14 cellular contexts compared by ENCODE assay signal in the genomic region with DNA sequence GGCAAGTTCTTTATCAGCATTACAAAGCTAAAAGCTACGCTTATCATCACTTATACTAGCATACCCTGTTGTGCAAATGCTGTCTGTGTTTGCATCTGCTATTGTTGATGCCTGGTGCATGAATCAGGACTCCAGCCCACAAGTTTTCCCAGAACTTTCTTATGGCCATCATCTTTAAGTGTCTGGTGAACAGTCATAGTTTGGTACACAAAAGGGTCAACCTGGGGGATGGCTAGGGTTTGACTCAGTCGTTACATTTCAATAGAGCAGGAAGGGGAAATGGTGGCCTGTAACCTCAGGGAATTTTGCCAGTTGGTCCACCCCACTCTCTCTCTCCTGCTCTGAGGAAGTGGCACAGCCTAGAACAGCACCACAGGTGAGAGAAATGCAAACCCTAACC. TPM values are rescaled to one million over a fixed set of nuclear protein-coding genes. Genes with fewer than 3 reads are reported as not detected.
DNase-seq lines count a peak whose midpoint lies in the region; ATAC-seq, FAIRE-seq and TF ChIP-seq lines count a peak whose summit lies in the region.
"Had no signal": no experiment of that assay in that cellular context is flagged by ENCODE, and none has a peak within 500 bp of the region (broad histone marks: within the 10 kb centered on the region; RNA-seq: fewer than 3 reads in every experiment).

No MANE protein-coding gene starts in this region.

- H3K4me1 ChIP-seq in BE2C = no peaks in the 10 kb centered on the region
- H3K4me1 ChIP-seq: SJCRH30 had no signal

- no peaks in the 10 kb centered on the region for H3K9me3 Mint-ChIP-seq in activated CD8-positive, alpha-beta T cell treated with anti-CD3 and anti-CD28 coated beads, Interleukin-2, amount 10 ng/mL, durations not matched to agents 7 days and 5 days (ENCODE audit: insufficient read depth)

- H3K36me3 Mint-ChIP-seq in activated CD8-positive, alpha-beta T cell treated with anti-CD3 and anti-CD28 coated beads, Interleukin-2, amount 10 ng/mL, durations not matched to agents 7 days and 5 days (ENCODE audit: low read depth) = peaks cover 7% of the 10 kb centered on the region

- peak; percentile 40 for ATAC-seq in activated CD8-positive, alpha-beta T cell treated with anti-CD3 and anti-CD28 coated beads, Interleukin-2, amount 10 ng/mL, durations not matched to agents 7 days and 5 days
- ATAC-seq in GM21737 (IDR thresholded peaks at IDR 0.05; ENCODE audit: unreplicated experiment) (no peak), HG03342 (IDR thresholded peaks at IDR 0.05; ENCODE audit: unreplicated experiment) (no peak)
- no peak for ATAC-seq in activated CD4-positive, CD25-positive, alpha-beta regulatory T cell treated with anti-CD3 and anti-CD28 coated beads, Interleukin-2, amount 50 U/mL, for 24 hours

- H3K4me3 Mint-ChIP-seq in activated CD8-positive, alpha-beta T cell treated with anti-CD3 and anti-CD28 coated beads, Interleukin-2, amount 10 ng/mL, durations not matched to agents 7 days and 5 days = no peak overlapping the region
- H3K4me3 Mint-ChIP-seq: activated naive CD8-positive, alpha-beta T cell treated with anti-CD3 and anti-CD28 coated beads, Interleukin-2, amount 10 ng/mL, durations not matched to agents 7 days and 5 days had no signal

- H3K27ac Mint-ChIP-seq in activated CD8-positive, alpha-beta T cell treated with anti-CD3 and anti-CD28 coated beads, Interleukin-2, amount 10 ng/mL, durations not matched to agents 7 days and 5 days = no peak overlapping the region
- H3K27ac Mint-ChIP-seq: activated naive CD8-positive, alpha-beta T cell treated with anti-CD3 and anti-CD28 coated beads, Interleukin-2, amount 10 ng/mL, durations not matched to agents 7 days and 5 days had no signal

- TF ChIP-seq CTCF in AG04449 (IDR thresholded peaks at IDR 0.05; ENCODE audit: insufficient read depth, low read length, missing control alignments) (no peak), BE2C (IDR thresholded peaks at IDR 0.05; ENCODE audit: low read depth, low read length) (no peak)

- 0 out of 2 replicates have a peak, but pooled peaks cover under 1% of the 10 kb centered on the region for H3K27me3 ChIP-seq in BE2C
- H3K27me3 ChIP-seq: SJCRH30, tibial nerve had no signal

- POLR2A ChIA-PET in AG04449 (lab: Yijun Ruan, JAX) = no interaction called here
- POLR2A ChIA-PET in activated CD8-positive, alpha-beta T cell treated with anti-CD3 and anti-CD28 coated beads, Interleukin-2, amount 10 ng/mL, durations not matched to agents 7 days and 5 days (lab: Charles Lee) = interaction anchor here (1.5 kb wide), 1 partner anchor 36 kb away, joined by 3 read pairs; no protein-coding TSS in a partner anchor

- H3K4me3 ChIP-seq in AG04449 (ENCODE audit: low read depth, low read length) = no peak overlapping the region
- H3K4me3 ChIP-seq in BE2C (ENCODE audit: low read depth, low read length) = no peak overlapping the region
- H3K4me3 ChIP-seq: SJCRH30, tibial nerve had no signal

- no peaks in the 10 kb centered on the region for H3K27me3 Mint-ChIP-seq in activated CD8-positive, alpha-beta T cell treated with anti-CD3 and anti-CD28 coated beads, Interleukin-2, amount 10 ng/mL, durations not matched to agents 7 days and 5 days (ENCODE audit: low read depth)
- H3K27me3 Mint-ChIP-seq: activated naive CD8-positive, alpha-beta T cell treated with anti-CD3 and anti-CD28 coated beads, Interleukin-2, amount 10 ng/mL, durations not matched to agents 7 days and 5 days had no signal

- H3K36me3 ChIP-seq in BE2C = no peaks in the 10 kb centered on the region
- H3K36me3 ChIP-seq: SJCRH30, tibial nerve had no signal

- peak; percentile 59 for FAIRE-seq in GM19239 (lab: Jason Lieb, UNC)

- CTCF ChIA-PET in AG04449 (lab: Yijun Ruan, JAX) = no interaction called here
- CTCF ChIA-PET in activated CD8-positive, alpha-beta T cell treated with anti-CD3 and anti-CD28 coated beads, Interleukin-2, amount 10 ng/mL, durations not matched to agents 7 days and 5 days (lab: Charles Lee) = interaction anchor here (0.9 to 2.5 kb wide), 6 partner anchors 14 to 90 kb away, joined by 4 to 19 read pairs (median 6); a partner anchor contains a TSS

- DNase-seq in AG04449 (ENCODE audit: low read depth, low spot score) (peak; percentile 2), GM19239 (ENCODE audit: insufficient read length, low spot score) (no peak), kidney glomerular epithelial cell (lab: John Stamatoyannopoulos, UW) (peak; percentile 33), BE2C (no peak)
- DNase-seq in activated CD8-positive, alpha-beta T cell treated with anti-CD3 and anti-CD28 coated beads, Interleukin-2, amount 10 ng/mL, durations not matched to agents 7 days and 5 days = no peak
- DNase-seq: activated CD4-positive, alpha-beta T cell treated with anti-CD3 and anti-CD28 coated beads for 4 hours; activated naive CD8-positive, alpha-beta T cell treated with anti-CD3 and anti-CD28 coated beads, Interleukin-2, amount 10 ng/mL, durations not matched to agents 7 days and 5 days; NCI-H2171; occipital lobe; SJCRH30 had no signal

- H3K9me3 ChIP-seq in BE2C = no peaks in the 10 kb centered on the region
- H3K9me3 ChIP-seq: SJCRH30, tibial nerve had no signal

- peaks cover 41% of the 10 kb centered on the region for H3K4me1 Mint-ChIP-seq in activated CD8-positive, alpha-beta T cell treated with anti-CD3 and anti-CD28 coated beads, Interleukin-2, amount 10 ng/mL, durations not matched to agents 7 days and 5 days (ENCODE audit: low read depth)

RNA-seq across cellular contexts. Expression of a gene that starts 35.4 kb away (rescaled TPM):
- 100 to 1,000 TPM; 192 to 222 TPM for total RNA-seq in activated CD8-positive, alpha-beta T cell treated with anti-CD3 and anti-CD28 coated beads, Interleukin-2, amount 10 ng/mL, durations not matched to agents 7 days and 5 days
- not detected for polyA plus RNA-seq in BE2C (2012; ENCODE audit: insufficient read depth, insufficient read length, low read depth)
- total RNA-seq: SJCRH30 had no signal

RNA-seq across cellular contexts. Expression of a gene that starts 46.1 kb away (rescaled TPM):
- under 1 TPM in 1 of 2 experiments, not detected in 1; 0.13 TPM for total RNA-seq in activated CD8-positive, alpha-beta T cell treated with anti-CD3 and anti-CD28 coated beads, Interleukin-2, amount 10 ng/mL, durations not matched to agents 7 days and 5 days
- not detected for polyA plus RNA-seq in BE2C (2012; ENCODE audit: insufficient read depth, insufficient read length, low read depth)
- total RNA-seq: SJCRH30 had no signal

RNA-seq across cellular contexts. Expression of a gene that starts 57.9 kb away (rescaled TPM):
- not detected for total RNA-seq in activated CD8-positive, alpha-beta T cell treated with anti-CD3 and anti-CD28 coated beads, Interleukin-2, amount 10 ng/mL, durations not matched to agents 7 days and 5 days
- not detected for polyA plus RNA-seq in BE2C (2012; ENCODE audit: insufficient read depth, insufficient read length, low read depth)
- total RNA-seq: activated naive CD8-positive, alpha-beta T cell treated with anti-CD3 and anti-CD28 coated beads, Interleukin-2, amount 10 ng/mL, durations not matched to agents 7 days and 5 days; SJCRH30 had no signal

Comparison
In these comparisons a context has a peak if more than half of its experiments do, and no peak if none do; other contexts are left out.
1. DNase-seq: peak in AG04449 (single experiment) and kidney glomerular epithelial cell (single experiment); none in GM19239 (single experiment), activated CD8-positive, alpha-beta T cell treated with anti-CD3 and anti-CD28 coated beads, Interleukin-2, amount 10 ng/mL, durations not matched to agents 7 days and 5 days (single experiment) and BE2C (single experiment).